Comparison of ENCODE assay signal across 19 cellular contexts in genomic region chr2:230874456-230874855, GRCh38. TPM values are rescaled to one million over a fixed set of nuclear protein-coding genes. Genes with fewer than 3 reads are reported as not detected.
DNase-seq lines count a peak whose midpoint lies in the region; ATAC-seq and TF ChIP-seq lines count a peak whose summit lies in the region.
"Had no signal": no experiment of that assay in that cellular context is flagged by ENCODE, and none has a peak within 500 bp of the region (broad histone marks: within the 10 kb centered on the region; RNA-seq: fewer than 3 reads in every experiment).

No MANE protein-coding gene starts in this region.

- no peaks in the 10 kb centered on the region for H3K9me3 Mint-ChIP-seq in activated CD8-positive, alpha-beta memory T cell treated with anti-CD3 and anti-CD28 coated beads, Interleukin-2, amount 10 ng/mL, durations not matched to agents 7 days and 5 days (ENCODE audit: low read depth)
- no peaks in the 10 kb centered on the region for H3K9me3 Mint-ChIP-seq in endodermal cell
- H3K9me3 Mint-ChIP-seq in stimulated activated naive CD8-positive, alpha-beta T cell treated with anti-CD3 and anti-CD28 coated beads, Interleukin-15, amount 100 ng/mL, for 72 hours: no peaks in the 10 kb centered on the region
- H3K9me3 Mint-ChIP-seq in neural progenitor cell: no peaks in the 10 kb centered on the region
- H3K9me3 Mint-ChIP-seq: activated naive CD8-positive, alpha-beta T cell treated with anti-CD3 and anti-CD28 coated beads, Interleukin-2, amount 10 ng/mL, durations not matched to agents 7 days and 5 days; naive thymus-derived CD8-positive, alpha-beta T cell had no signal

- CTCF ChIA-PET in activated CD8-positive, alpha-beta memory T cell treated with anti-CD3 and anti-CD28 coated beads, Interleukin-2, amount 10 ng/mL, durations not matched to agents 7 days and 5 days (lab: Charles Lee): interaction anchor here (1.0 kb wide), 1 partner anchor 26 kb away, joined by 3 read pairs; no protein-coding TSS in a partner anchor

- no peak overlapping the region for H2AFZ ChIP-seq in MM.1S (ENCODE audit: low read length)
- no peak overlapping the region for H2AFZ ChIP-seq in neural progenitor cell (replicated peaks)

- H3K9ac ChIP-seq in MM.1S (ENCODE audit: low read length) (peak overlapping the region; percentile 86; the same call in 1 of the 2 replicates), endodermal cell (ENCODE audit: extremely low read depth, low read length, poor library complexity, severe bottlenecking) (no peak overlapping the region), neural progenitor cell (no peak overlapping the region)

- H3K27me3 Mint-ChIP-seq in activated CD8-positive, alpha-beta memory T cell treated with anti-CD3 and anti-CD28 coated beads, Interleukin-2, amount 10 ng/mL, durations not matched to agents 7 days and 5 days: peaks cover 3% of the 10 kb centered on the region
- H3K27me3 Mint-ChIP-seq in endodermal cell (ENCODE audit: insufficient read depth) (no peaks in the 10 kb centered on the region), neural progenitor cell (ENCODE audit: insufficient read depth, low read depth) (peaks cover 9% of the 10 kb centered on the region)
- H3K27me3 Mint-ChIP-seq in stimulated activated naive CD8-positive, alpha-beta T cell treated with anti-CD3 and anti-CD28 coated beads, Interleukin-15, amount 100 ng/mL, for 72 hours: no peaks in the 10 kb centered on the region
- H3K27me3 Mint-ChIP-seq: naive thymus-derived CD8-positive, alpha-beta T cell had no signal

- H3K27ac ChIP-seq in MM.1S (ENCODE audit: low read length) (peak overlapping the region; percentile 96), endodermal cell (ENCODE audit: low read depth, low read length) (no peak overlapping the region), neural progenitor cell (no peak overlapping the region)
- H3K27ac ChIP-seq: brain microvascular endothelial cell had no signal

- ATAC-seq in activated CD8-positive, alpha-beta memory T cell treated with anti-CD3 and anti-CD28 coated beads, Interleukin-2, amount 10 ng/mL, durations not matched to agents 7 days and 5 days: no peak
- no peak for ATAC-seq in stimulated activated naive CD8-positive, alpha-beta T cell treated with anti-CD3 and anti-CD28 coated beads, Interleukin-15, amount 100 ng/mL, for 72 hours
- ATAC-seq in GM18502 (IDR thresholded peaks at IDR 0.05; ENCODE audit: poor library complexity, unreplicated experiment): no peak
- ATAC-seq: naive thymus-derived CD8-positive, alpha-beta T cell had no signal

- peak; percentile 40 for DNase-seq in activated CD8-positive, alpha-beta memory T cell treated with anti-CD3 and anti-CD28 coated beads, Interleukin-2, amount 10 ng/mL, durations not matched to agents 7 days and 5 days
- DNase-seq in activated CD8-positive, alpha-beta memory T cell treated with anti-CD3 and anti-CD28 coated beads for 24 hours: no peak
- DNase-seq in MM.1S: no peak
- DNase-seq in endodermal cell: peak; percentile 27
- no peak for DNase-seq in stimulated activated naive CD8-positive, alpha-beta T cell treated with anti-CD3 and anti-CD28 coated beads, Interleukin-15, amount 100 ng/mL, for 72 hours
- no peak for DNase-seq in neural progenitor cell (ENCODE audit: low spot score)
- no peak for DNase-seq in NCI-H524 treated with DMSO at 0.1 percent for 48 hours (lab: John Stamatoyannopoulos, UW)
- DNase-seq: activated CD4-positive, CD25-positive, alpha-beta regulatory T cell; activated naive CD8-positive, alpha-beta T cell treated with anti-CD3 and anti-CD28 coated beads, Interleukin-2, amount 10 ng/mL, durations not matched to agents 7 days and 5 days; brain microvascular endothelial cell; DMS79 treated with DMSO at 0.1 percent for 48 hours; NCI-H146; NCI-H226; SHP77; stimulated activated CD4-positive, alpha-beta T cell treated with anti-CD3 and anti-CD28 coated beads, Interleukin-12 subunit alpha, Interleukin-12 subunit beta, amount 100 ng/mL, for 4 hours; T-helper 1 cell; trophoblast cell had no signal

- H3K4me1 Mint-ChIP-seq in activated CD8-positive, alpha-beta memory T cell treated with anti-CD3 and anti-CD28 coated beads, Interleukin-2, amount 10 ng/mL, durations not matched to agents 7 days and 5 days: peaks cover 50% of the 10 kb centered on the region
- H3K4me1 Mint-ChIP-seq in endodermal cell (peaks cover 30% of the 10 kb centered on the region), neural progenitor cell (peaks cover 46% of the 10 kb centered on the region)
- H3K4me1 Mint-ChIP-seq in stimulated activated naive CD8-positive, alpha-beta T cell treated with anti-CD3 and anti-CD28 coated beads, Interleukin-15, amount 100 ng/mL, for 72 hours: peaks cover 92% of the 10 kb centered on the region

- H3K36me3 ChIP-seq in MM.1S (replicated peaks; ENCODE audit: insufficient read depth, low read length): peaks cover 21% of the 10 kb centered on the region
- peaks cover 62% of the 10 kb centered on the region for H3K36me3 ChIP-seq in endodermal cell (ENCODE audit: control insufficient read depth, insufficient read depth, low read length)
- no peaks in the 10 kb centered on the region for H3K36me3 ChIP-seq in neural progenitor cell

- H3K4me1 ChIP-seq in MM.1S (ENCODE audit: low read length) (peaks cover 42% of the 10 kb centered on the region), endodermal cell (ENCODE audit: control insufficient read depth, insufficient read depth, low read length) (peaks cover 24% of the 10 kb centered on the region), neural progenitor cell (peaks cover 27% of the 10 kb centered on the region)

- H3K4me3 ChIP-seq in MM.1S (ENCODE audit: low read length) (peak overlapping the region; percentile 51), endodermal cell (ENCODE audit: low read length) (no peak overlapping the region), neural progenitor cell (no peak overlapping the region)

- peaks cover 64% of the 10 kb centered on the region for H3F3A ChIP-seq in MM.1S (ENCODE audit: insufficient read depth, low read length)
- H3F3A ChIP-seq in neural progenitor cell (ENCODE audit: low read depth): peaks cover 5% of the 10 kb centered on the region

- no peaks in the 10 kb centered on the region for H3K9me3 ChIP-seq in MM.1S (replicated peaks; ENCODE audit: insufficient read depth, low read length)
- no peaks in the 10 kb centered on the region for H3K9me3 ChIP-seq in endodermal cell (ENCODE audit: control insufficient read depth, low read length)
- H3K9me3 ChIP-seq in neural progenitor cell (ENCODE audit: low read depth): no peaks in the 10 kb centered on the region

- no peak overlapping the region for H3K27ac Mint-ChIP-seq in activated CD8-positive, alpha-beta memory T cell treated with anti-CD3 and anti-CD28 coated beads, Interleukin-2, amount 10 ng/mL, durations not matched to agents 7 days and 5 days
- H3K27ac Mint-ChIP-seq in endodermal cell (no peak overlapping the region), neural progenitor cell (no peak overlapping the region)
- H3K27ac Mint-ChIP-seq in stimulated activated naive CD8-positive, alpha-beta T cell treated with anti-CD3 and anti-CD28 coated beads, Interleukin-15, amount 100 ng/mL, for 72 hours: no peak overlapping the region
- H3K27ac Mint-ChIP-seq: activated naive CD8-positive, alpha-beta T cell treated with anti-CD3 and anti-CD28 coated beads, Interleukin-2, amount 10 ng/mL, durations not matched to agents 7 days and 5 days had no signal

- no peaks in the 10 kb centered on the region for H3K9me2 ChIP-seq in MM.1S (replicated peaks; ENCODE audit: insufficient read depth, low read length)

- H3K27me3 ChIP-seq in MM.1S (replicated peaks; ENCODE audit: insufficient read depth, low read length) (no peaks in the 10 kb centered on the region), endodermal cell (ENCODE audit: control insufficient read depth, insufficient read depth, low read length, poor library complexity, severe bottlenecking) (no peaks in the 10 kb centered on the region), neural progenitor cell (no peaks in the 10 kb centered on the region)
- H3K27me3 ChIP-seq: brain microvascular endothelial cell had no signal

- peaks cover 71% of the 10 kb centered on the region for H3K79me2 ChIP-seq in MM.1S (ENCODE audit: low read length)
- peaks cover 46% of the 10 kb centered on the region for H3K79me2 ChIP-seq in neural progenitor cell (ENCODE audit: low read depth)

- H3K4me2 ChIP-seq in MM.1S (ENCODE audit: low read depth, low read length) (peak overlapping the region; percentile 100), neural progenitor cell (no peak overlapping the region)

- H4K20me1 ChIP-seq in MM.1S (ENCODE audit: insufficient read depth, low read length) (no peaks in the 10 kb centered on the region), neural progenitor cell (ENCODE audit: low read depth) (peaks cover 47% of the 10 kb centered on the region)

- peaks cover 7% of the 10 kb centered on the region for H3K36me3 Mint-ChIP-seq in activated CD8-positive, alpha-beta memory T cell treated with anti-CD3 and anti-CD28 coated beads, Interleukin-2, amount 10 ng/mL, durations not matched to agents 7 days and 5 days
- peaks cover 47% of the 10 kb centered on the region for H3K36me3 Mint-ChIP-seq in endodermal cell (ENCODE audit: low read depth)
- peaks cover 19% of the 10 kb centered on the region for H3K36me3 Mint-ChIP-seq in neural progenitor cell

- 94 to 100% methylated on average over 3 to 11 of the region's 11 CpGs for WGBS in endodermal cell (ENCODE audit: insufficient coverage in 1 of 2, insufficient read length in 1 of 2), 2 experiments

- no peak for TF ChIP-seq CTCF in MM.1S (IDR thresholded peaks at IDR 0.05; ENCODE audit: low read length)
- TF ChIP-seq CTCF in endodermal cell (conservative IDR thresholded peaks at IDR 0.05): no peak
- no peak for TF ChIP-seq CTCF in neural progenitor cell (IDR thresholded peaks at IDR 0.05)

- no peak overlapping the region for H3K4me3 Mint-ChIP-seq in activated CD8-positive, alpha-beta memory T cell treated with anti-CD3 and anti-CD28 coated beads, Interleukin-2, amount 10 ng/mL, durations not matched to agents 7 days and 5 days
- H3K4me3 Mint-ChIP-seq in endodermal cell: no peak overlapping the region
- peak overlapping the region; percentile 19 to 20 for H3K4me3 Mint-ChIP-seq in stimulated activated naive CD8-positive, alpha-beta T cell treated with anti-CD3 and anti-CD28 coated beads, Interleukin-15, amount 100 ng/mL, for 72 hours
- H3K4me3 Mint-ChIP-seq in neural progenitor cell: no peak overlapping the region
- H3K4me3 Mint-ChIP-seq: activated naive CD8-positive, alpha-beta T cell treated with anti-CD3 and anti-CD28 coated beads, Interleukin-2, amount 10 ng/mL, durations not matched to agents 7 days and 5 days had no signal

RNA-seq across cellular contexts. Expression of gene ITM2C, which starts 9.7 kb away (rescaled TPM):
- total RNA-seq in activated CD8-positive, alpha-beta memory T cell treated with anti-CD3 and anti-CD28 coated beads, Interleukin-2, amount 10 ng/mL, durations not matched to agents 7 days and 5 days: 100 to 1,000 TPM in 1 of 2 experiments, 10 to 100 TPM in 1; 65.1 to 115 TPM
- 100 to 1,000 TPM; 208 to 269 TPM for total RNA-seq in endodermal cell
- 239 TPM for polyA plus RNA-seq in endodermal cell (2013, experiment 1 of 2)
- 230 TPM for polyA plus RNA-seq in endodermal cell (2013, experiment 2 of 2)
- total RNA-seq in neural progenitor cell (ENCODE audit: low replicate concordance): 84.6 and 146 TPM in 2 replicates

RNA-seq across cellular contexts. Expression of gene GPR55, which starts 50.6 kb away (rescaled TPM):
- 10 to 100 TPM; 42.1 to 58.8 TPM for total RNA-seq in activated CD8-positive, alpha-beta memory T cell treated with anti-CD3 and anti-CD28 coated beads, Interleukin-2, amount 10 ng/mL, durations not matched to agents 7 days and 5 days
- total RNA-seq in endodermal cell (1 to 10 TPM; 2.6 to 7.5 TPM), neural progenitor cell (ENCODE audit: low replicate concordance) (not detected in 2 replicates)
- 0.64 TPM for polyA plus RNA-seq in endodermal cell (2013, experiment 1 of 2)
- 0.21 TPM for polyA plus RNA-seq in endodermal cell (2013, experiment 2 of 2)

Comparison
In these comparisons a context has a peak if more than half of its experiments do, and no peak if none do; other contexts are left out.
1. DNase-seq: peak in activated CD8-positive, alpha-beta memory T cell treated with anti-CD3 and anti-CD28 coated beads, Interleukin-2, amount 10 ng/mL, durations not matched to agents 7 days and 5 days (single experiment) and endodermal cell (single experiment); none in activated CD8-positive, alpha-beta memory T cell treated with anti-CD3 and anti-CD28 coated beads for 24 hours (single experiment), MM.1S (single experiment), stimulated activated naive CD8-positive, alpha-beta T cell treated with anti-CD3 and anti-CD28 coated beads, Interleukin-15, amount 100 ng/mL, for 72 hours (0 of 2), neural progenitor cell (single experiment) and NCI-H524 treated with DMSO at 0.1 percent for 48 hours (single experiment).
2. H3K4me3 Mint-ChIP-seq: peak in stimulated activated naive CD8-positive, alpha-beta T cell treated with anti-CD3 and anti-CD28 coated beads, Interleukin-15, amount 100 ng/mL, for 72 hours (2 of 2); none in activated CD8-positive, alpha-beta memory T cell treated with anti-CD3 and anti-CD28 coated beads, Interleukin-2, amount 10 ng/mL, durations not matched to agents 7 days and 5 days (single experiment), endodermal cell (single experiment) and neural progenitor cell (single experiment).
3. RNA of gene GPR55, which starts 50.6 kb away (total RNA-seq): 42.1 to 58.8 TPM in activated CD8-positive, alpha-beta memory T cell treated with anti-CD3 and anti-CD28 coated beads, Interleukin-2, amount 10 ng/mL, durations not matched to agents 7 days and 5 days; 2.6 to 7.5 TPM in endodermal cell and not detected in neural progenitor cell; every median in the first group is over 4 times any median in the second.